ENCODE assay signal across 10 cellular contexts in genomic region chr4:20255251-20255586, GRCh38. TPM values are rescaled to one million over a fixed set of nuclear protein-coding genes. Genes with fewer than 3 reads are reported as not detected.
A peak's percentile ranks its signal among the peaks of the same experiment; 100 is the strongest.
DNase-seq lines count a peak whose midpoint lies in the region; ATAC-seq and TF ChIP-seq lines count a peak whose summit lies in the region.
"Had no signal": no experiment of that assay in that cellular context is flagged by ENCODE, and none has a peak within 500 bp of the region (broad histone marks: within the 10 kb centered on the region; RNA-seq: fewer than 3 reads in every experiment).

No MANE protein-coding gene starts in this region.

- H3K4me1 Mint-ChIP-seq in GM23338 = peaks cover 39% of the 10 kb centered on the region
- peaks cover 51% of the 10 kb centered on the region for H3K4me1 Mint-ChIP-seq in brain

- H3K27ac Mint-ChIP-seq in GM23338 (no peak overlapping the region), brain (peak overlapping the region in 4 of 5 experiments; percentile 60 to 98 (median 93))

- H3K9me3 Mint-ChIP-seq in GM23338 = peaks cover 6% of the 10 kb centered on the region; the same call in 1 of the 3 replicates
- H3K9me3 Mint-ChIP-seq in brain = peaks cover 0 to 2% (median 0%) of the 10 kb centered on the region in 5 experiments

- H3K4me1 ChIP-seq in GM23338 (ENCODE audit: insufficient read depth) (peaks cover 40% of the 10 kb centered on the region), iPS-20b (ENCODE audit: insufficient read depth, low read length) (peaks cover 17% of the 10 kb centered on the region), PC-9 (replicated peaks; ENCODE audit: insufficient read depth) (no peaks in the 10 kb centered on the region)

- H3K4me3 Mint-ChIP-seq in GM23338 (peak overlapping the region; percentile 84), brain (peak overlapping the region; percentile 89 to 99 (median 96))

- peaks cover 80% of the 10 kb centered on the region for H3K27me3 ChIP-seq in GM23338 (ENCODE audit: insufficient read depth)
- peaks cover 76% of the 10 kb centered on the region for H3K27me3 ChIP-seq in iPS-20b (ENCODE audit: insufficient read depth, low read length)
- H3K27me3 ChIP-seq in PC-9 (ENCODE audit: insufficient read depth, low read depth) = peaks cover 8% of the 10 kb centered on the region; the same call in 1 of the 2 replicates

- ATAC-seq in GM23338 = peak; percentile 0; the same call in 2 of the 3 replicates
- ATAC-seq: body of pancreas had no signal

- CTCF ChIA-PET in PC-9 (lab: Charles Lee) = no interaction called here

- H4K20me1 ChIP-seq in GM23338 (replicated peaks; ENCODE audit: insufficient read depth) (peaks cover 3% of the 10 kb centered on the region; the same call in 1 of the 2 replicates), PC-9 (ENCODE audit: insufficient read depth) (no peaks in the 10 kb centered on the region)

- peak overlapping the region; percentile 84 for H3K4me2 ChIP-seq in GM23338
- H3K4me2 ChIP-seq in PC-9 = no peak overlapping the region

- H2AFZ ChIP-seq in GM23338 (peak overlapping the region; percentile 53), PC-9 (no peak overlapping the region)

- H3K27me3 Mint-ChIP-seq in GM23338 (ENCODE audit: insufficient read depth, low read depth, poor library complexity) (peaks cover 59% of the 10 kb centered on the region), brain (peaks cover 63% of the 10 kb centered on the region)

- H3K9me2 ChIP-seq in GM23338 (ENCODE audit: insufficient read depth) (no peaks in the 10 kb centered on the region), PC-9 (ENCODE audit: insufficient read depth) (no peaks in the 10 kb centered on the region)

- DNase-seq in GM23338 (ENCODE audit: low spot score) (no peak), PC-9 (no peak), LoVo (ENCODE audit: low spot score) (no peak)
- DNase-seq in activated effector memory CD4-positive, alpha-beta T cell treated with anti-CD3 and anti-CD28 coated beads, Interleukin-2, amount 50 U/mL, for 16 hours = no peak
- no peak for DNase-seq in activated T-cell treated with anti-CD3 and anti-CD28 coated beads, Interleukin-2, amount 50 U/mL, for 1 hour
- DNase-seq: NCI-H187 treated with DMSO at 0.1 percent for 48 hours had no signal

- TF ChIP-seq CTCF in GM23338 (conservative IDR thresholded peaks at IDR 0.05; ENCODE audit: low read depth in 2 of 2) (no peak), brain (conservative IDR thresholded peaks at IDR 0.05) (no peak), PC-9 (conservative IDR thresholded peaks at IDR 0.05) (no peak)

- POLR2A ChIA-PET in PC-9 (lab: Charles Lee; ENCODE audit: unreplicated experiment) = no interaction called here

- peak overlapping the region; percentile 66 for H3K4me3 ChIP-seq in GM23338
- H3K4me3 ChIP-seq in iPS-20b (ENCODE audit: low read length) = peak overlapping the region; percentile 77
- peak overlapping the region in 6 of 7 experiments; percentile 29 to 56 (median 40) for H3K4me3 ChIP-seq in skin epidermis
- no peak overlapping the region for H3K4me3 ChIP-seq in PC-9

- intact Hi-C loops in PC-9 (cut with micrococcal nuclease; ENCODE audit: unreplicated experiment) = loop anchor here (10.0 kb wide), 1 partner anchor 290 kb away; no protein-coding TSS in a partner anchor

- no TSS peak for BruUV-seq in PC-9 (replicated peaks; lab: Mats Ljungman, UMichigan)

- H3K27ac ChIP-seq in GM23338 (ENCODE audit: low read depth) = no peak overlapping the region
- H3K27ac ChIP-seq in iPS-20b (ENCODE audit: low read length) = no peak overlapping the region
- H3K27ac ChIP-seq in skin epidermis = peak overlapping the region in 6 of 21 experiments; percentile 19 to 68 (median 38)
- H3K27ac ChIP-seq in PC-9 = no peak overlapping the region

- no peaks in the 10 kb centered on the region for H3K36me3 ChIP-seq in GM23338 (ENCODE audit: insufficient read depth)
- no peaks in the 10 kb centered on the region for H3K36me3 ChIP-seq in iPS-20b (ENCODE audit: insufficient read depth, low read depth, low read length)
- H3K36me3 ChIP-seq in PC-9 (ENCODE audit: low read depth) = no peaks in the 10 kb centered on the region

- H3F3A ChIP-seq in GM23338 (replicated peaks; ENCODE audit: low read depth) (no peaks in the 10 kb centered on the region), PC-9 (ENCODE audit: insufficient read depth, low read depth) (no peaks in the 10 kb centered on the region)

- H3K9me3 ChIP-seq in iPS-20b (ENCODE audit: insufficient read depth, low read depth, low read length) (no peaks in the 10 kb centered on the region), PC-9 (ENCODE audit: insufficient read depth, low read depth) (no peaks in the 10 kb centered on the region)
- H3K9me3 ChIP-seq: body of pancreas had no signal

- H3K36me3 Mint-ChIP-seq in GM23338 (ENCODE audit: low read depth) (peaks cover 6% of the 10 kb centered on the region; the same call in 1 of the 3 replicates), brain (peaks cover 4% of the 10 kb centered on the region)

- H3K79me2 ChIP-seq in GM23338 (replicated peaks; ENCODE audit: insufficient read depth) = no peaks in the 10 kb centered on the region
- no peaks in the 10 kb centered on the region for H3K79me2 ChIP-seq in PC-9 (ENCODE audit: low read depth)

- H3K9ac ChIP-seq in iPS-20b (ENCODE audit: low read depth, low read length) = peak overlapping the region; percentile 41; the same call in 1 of the 2 replicates

TF ChIP-seq in GM23338, 12 proteins besides CTCF, POLR2A, EP300 and RAD21:
- peak; percentile 0 for TF ChIP-seq EZH2 (IDR thresholded peaks at IDR 0.05; ENCODE audit: low read depth, unreplicated experiment)
- TF ChIP-seq ETS1 (IDR thresholded peaks at IDR 0.05) = no peak

RNA-seq across cellular contexts. Expression of gene SLIT2, which starts 3.5 kb away (rescaled TPM):
- total RNA-seq in GM23338 (2014; rRNA removed; shearing (Covaris generic)) = 5.6 and 5.7 TPM in 2 replicates
- polyA plus RNA-seq in GM23338 (2016; fragmentation: Nextera tagmentation; extraction: Ambion mirVana) (4.9 and 5.2 TPM in 2 replicates), brain (ENCODE audit: insufficient read depth, low read depth, low replicate concordance) (20.1 TPM)
- 4.8 and 5.3 TPM in 2 replicates for total RNA-seq in PC-9 (2021)
